ENCODE assay signal across 40 cellular contexts in genomic region chr1:22525211-22525610, GRCh38. TPM values are rescaled to one million over a fixed set of nuclear protein-coding genes. Genes with fewer than 3 reads are reported as not detected.
"Had no signal": no experiment of that assay in that cellular context is flagged by ENCODE, and none has a peak within 500 bp of the region (broad histone marks: within the 10 kb centered on the region; RNA-seq: fewer than 3 reads in every experiment).

No MANE protein-coding gene starts in this region.

- ATAC-seq: activated CD8-positive, alpha-beta T cell treated with anti-CD3 and anti-CD28 coated beads for 36 hours; activated T-cell treated with anti-CD3 and anti-CD28 coated beads, Interleukin-2, amount 50 U/mL, for 4 hours; activated T-cell treated with anti-CD3 and anti-CD28 coated beads, Interleukin-2, amount 50 U/mL, for 72 hours; activated T-helper 17 cell treated with anti-CD3 and anti-CD28 coated beads, Interleukin-2, amount 50 U/mL, for 72 hours had no signal

- H3K9me3 ChIP-seq: adrenal gland had no signal

- H3K27me3 Mint-ChIP-seq: activated B cell treated with CpG ODN at 0.5 μM for 24 hours; activated CD4-positive, alpha-beta memory T cell treated with anti-CD3 and anti-CD28 coated beads for 36 hours; activated CD4-positive, alpha-beta T cell treated with anti-CD3 and anti-CD28 coated beads, Interleukin-2, amount 10 ng/mL, durations not matched to agents 24 days and 14 days; activated CD8-positive, alpha-beta T cell treated with anti-CD3 and anti-CD28 coated beads for 36 hours; activated naive CD4-positive, alpha-beta T cell treated with anti-CD3 and anti-CD28 coated beads, Interleukin-2, amount 10 ng/mL, durations not matched to agents 7 days and 5 days; activated naive CD4-positive, alpha-beta T cell treated with anti-CD3 and anti-CD28 coated beads, Interleukin-2, amount 50 U/mL, for 24 hours; activated naive CD8-positive, alpha-beta T cell treated with anti-CD3 and anti-CD28 coated beads for 36 hours; activated T-helper 17 cell treated with anti-CD3 and anti-CD28 coated beads, Interleukin-2, amount 50 U/mL, for 72 hours; brain; central memory CD8-positive, alpha-beta T cell had no signal

- FAIRE-seq: astrocyte, TTC549 had no signal

- DNase-seq: activated B cell treated with CpG ODN at 0.5 μM for 24 hours; activated CD4-positive, alpha-beta memory T cell treated with anti-CD3 and anti-CD28 coated beads for 36 hours; activated CD4-positive, alpha-beta T cell treated with anti-CD3 and anti-CD28 coated beads for 4 hours; activated CD4-positive, alpha-beta T cell treated with anti-CD3 and anti-CD28 coated beads, Interleukin-2, amount 10 ng/mL, durations not matched to agents 24 days and 14 days; activated CD4-positive, alpha-beta T cell treated with anti-CD3 and anti-CD28 coated beads, Interleukin-2, amount 50 U/mL, for 1 hour; activated CD4-positive, alpha-beta T cell treated with anti-CD3 and anti-CD28 coated beads, Interleukin-2, amount 50 U/mL, for 4 hours; activated CD4-positive, CD25-positive, alpha-beta regulatory T cell treated with anti-CD3 and anti-CD28 coated beads, Interleukin-2, amount 50 U/mL, for 72 hours; activated CD8-positive, alpha-beta memory T cell treated with anti-CD3 and anti-CD28 coated beads, Interleukin-2, amount 50 U/mL, for 4 hours; activated CD8-positive, alpha-beta T cell treated with anti-CD3 and anti-CD28 coated beads for 36 hours; activated effector memory CD4-positive, alpha-beta T cell treated with anti-CD3 and anti-CD28 coated beads, Interleukin-2, amount 50 U/mL, for 16 hours; activated gamma-delta T cell treated with Interleukin-2 at 50 U/mL for 16 hours; activated naive CD4-positive, alpha-beta T cell; activated naive CD8-positive, alpha-beta T cell treated with anti-CD3 and anti-CD28 coated beads for 36 hours; activated T-cell treated with anti-CD3 and anti-CD28 coated beads for 4 hours; activated T-cell treated with anti-CD3 and anti-CD28 coated beads, Interleukin-2, amount 50 U/mL, for 1 hour; activated T-cell treated with anti-CD3 and anti-CD28 coated beads, Interleukin-2, amount 50 U/mL, for 4 hours; activated T-cell treated with anti-CD3 and anti-CD28 coated beads, Interleukin-2, amount 50 U/mL, for 72 hours; adrenal gland; amniotic stem cell; aorta; caudate nucleus; cerebellar nuclear complex; T-helper 1 cell; T-helper 2 cell; T-helper 9 cell had no signal

- H3K9me3 Mint-ChIP-seq: activated B cell treated with CpG ODN at 0.5 μM for 24 hours; activated CD4-positive, alpha-beta memory T cell treated with anti-CD3 and anti-CD28 coated beads for 36 hours; activated CD4-positive, alpha-beta T cell treated with anti-CD3 and anti-CD28 coated beads, Interleukin-2, amount 10 ng/mL, durations not matched to agents 24 days and 14 days; activated CD8-positive, alpha-beta T cell treated with anti-CD3 and anti-CD28 coated beads for 36 hours; activated naive CD4-positive, alpha-beta T cell treated with anti-CD3 and anti-CD28 coated beads, Interleukin-2, amount 10 ng/mL, durations not matched to agents 7 days and 5 days; activated naive CD4-positive, alpha-beta T cell treated with anti-CD3 and anti-CD28 coated beads, Interleukin-2, amount 50 U/mL, for 24 hours; activated naive CD8-positive, alpha-beta T cell treated with anti-CD3 and anti-CD28 coated beads for 36 hours; activated T-cell treated with anti-CD3 and anti-CD28 coated beads, Interleukin-2, amount 50 U/mL, for 4 hours; activated T-cell treated with anti-CD3 and anti-CD28 coated beads, Interleukin-2, amount 50 U/mL, for 72 hours; activated T-helper 1 cell treated with anti-CD3 and anti-CD28 coated beads, Interleukin-12 subunit alpha, Interleukin-12 subunit beta, Interleukin-2, Interleukin-4 antibody, amounts not matched to agents 30 ng/mL and 10 ng/mL and 1 ng/mL, durations not matched to agents 14 hours and 24 hours and 36 hours; activated T-helper 17 cell treated with anti-CD3 and anti-CD28 coated beads, Interleukin-2, amount 50 U/mL, for 72 hours; brain; central memory CD8-positive, alpha-beta T cell; T-helper 1 cell treated with Interleukin-12 subunit alpha and Interleukin-12 subunit beta and Interleukin-4 antibody, amounts not matched to agents 30 μg/mL and 1 μg/mL, for 36 hours; T-helper 2 cell treated with Interferon-gamma antibody and Interleukin-4, amounts not matched to agents 5 μg/mL and 100 μg/mL, for 36 hours had no signal

- H3K27ac ChIP-seq: adrenal gland, cardiac muscle cell, VCaP had no signal

- H3K4me3 ChIP-seq: adrenal gland, cardiac muscle cell had no signal

- H3K4me3 Mint-ChIP-seq: activated B cell treated with CpG ODN at 0.5 μM for 24 hours; activated CD4-positive, alpha-beta memory T cell treated with anti-CD3 and anti-CD28 coated beads for 36 hours; activated CD4-positive, alpha-beta T cell treated with anti-CD3 and anti-CD28 coated beads, Interleukin-2, amount 10 ng/mL, durations not matched to agents 24 days and 14 days; activated CD8-positive, alpha-beta T cell treated with anti-CD3 and anti-CD28 coated beads for 36 hours; activated naive CD4-positive, alpha-beta T cell treated with anti-CD3 and anti-CD28 coated beads, Interleukin-2, amount 10 ng/mL, durations not matched to agents 7 days and 5 days; activated naive CD4-positive, alpha-beta T cell treated with anti-CD3 and anti-CD28 coated beads, Interleukin-2, amount 50 U/mL, for 24 hours; activated naive CD8-positive, alpha-beta T cell treated with anti-CD3 and anti-CD28 coated beads for 36 hours; activated T-cell treated with anti-CD3 and anti-CD28 coated beads, Interleukin-2, amount 50 U/mL, for 4 hours; activated T-cell treated with anti-CD3 and anti-CD28 coated beads, Interleukin-2, amount 50 U/mL, for 72 hours; activated T-helper 1 cell treated with anti-CD3 and anti-CD28 coated beads, Interleukin-12 subunit alpha, Interleukin-12 subunit beta, Interleukin-2, Interleukin-4 antibody, amounts not matched to agents 30 ng/mL and 10 ng/mL and 1 ng/mL, durations not matched to agents 14 hours and 24 hours and 36 hours; activated T-helper 17 cell treated with anti-CD3 and anti-CD28 coated beads, Interleukin-2, amount 50 U/mL, for 72 hours; brain; central memory CD8-positive, alpha-beta T cell; T-helper 1 cell treated with Interleukin-12 subunit alpha and Interleukin-12 subunit beta and Interleukin-4 antibody, amounts not matched to agents 30 μg/mL and 1 μg/mL, for 36 hours; T-helper 2 cell treated with Interferon-gamma antibody and Interleukin-4, amounts not matched to agents 5 μg/mL and 100 μg/mL, for 36 hours had no signal

- H3K27ac Mint-ChIP-seq: activated B cell treated with CpG ODN at 0.5 μM for 24 hours; activated CD4-positive, alpha-beta memory T cell treated with anti-CD3 and anti-CD28 coated beads for 36 hours; activated CD4-positive, alpha-beta T cell treated with anti-CD3 and anti-CD28 coated beads, Interleukin-2, amount 10 ng/mL, durations not matched to agents 24 days and 14 days; activated CD8-positive, alpha-beta T cell treated with anti-CD3 and anti-CD28 coated beads for 36 hours; activated naive CD4-positive, alpha-beta T cell treated with anti-CD3 and anti-CD28 coated beads, Interleukin-2, amount 10 ng/mL, durations not matched to agents 7 days and 5 days; activated naive CD4-positive, alpha-beta T cell treated with anti-CD3 and anti-CD28 coated beads, Interleukin-2, amount 50 U/mL, for 24 hours; activated naive CD8-positive, alpha-beta T cell treated with anti-CD3 and anti-CD28 coated beads for 36 hours; activated T-cell treated with anti-CD3 and anti-CD28 coated beads, Interleukin-2, amount 50 U/mL, for 72 hours; activated T-helper 1 cell treated with anti-CD3 and anti-CD28 coated beads, Interleukin-12 subunit alpha, Interleukin-12 subunit beta, Interleukin-2, Interleukin-4 antibody, amounts not matched to agents 30 ng/mL and 10 ng/mL and 1 ng/mL, durations not matched to agents 14 hours and 24 hours and 36 hours; activated T-helper 17 cell treated with anti-CD3 and anti-CD28 coated beads, Interleukin-2, amount 50 U/mL, for 72 hours; brain; T-helper 1 cell treated with Interleukin-12 subunit alpha and Interleukin-12 subunit beta and Interleukin-4 antibody, amounts not matched to agents 30 μg/mL and 1 μg/mL, for 36 hours; T-helper 2 cell treated with Interferon-gamma antibody and Interleukin-4, amounts not matched to agents 5 μg/mL and 100 μg/mL, for 36 hours had no signal

- H3K4me1 Mint-ChIP-seq: activated B cell treated with CpG ODN at 0.5 μM for 24 hours; activated CD4-positive, alpha-beta T cell treated with anti-CD3 and anti-CD28 coated beads, Interleukin-2, amount 10 ng/mL, durations not matched to agents 24 days and 14 days; activated naive CD4-positive, alpha-beta T cell treated with anti-CD3 and anti-CD28 coated beads, Interleukin-2, amount 10 ng/mL, durations not matched to agents 7 days and 5 days; activated naive CD4-positive, alpha-beta T cell treated with anti-CD3 and anti-CD28 coated beads, Interleukin-2, amount 50 U/mL, for 24 hours; activated naive CD8-positive, alpha-beta T cell treated with anti-CD3 and anti-CD28 coated beads for 36 hours; activated T-helper 17 cell treated with anti-CD3 and anti-CD28 coated beads, Interleukin-2, amount 50 U/mL, for 72 hours; central memory CD8-positive, alpha-beta T cell had no signal

- H3K27me3 ChIP-seq: adrenal gland, cardiac muscle cell had no signal

RNA-seq across cellular contexts. Expression of gene EPHA8, which starts 38.1 kb away (rescaled TPM):
- total RNA-seq: activated B cell treated with CpG ODN at 0.5 μM for 24 hours; activated CD4-positive, alpha-beta memory T cell treated with anti-CD3 and anti-CD28 coated beads for 36 hours; activated CD4-positive, alpha-beta T cell treated with anti-CD3 and anti-CD28 coated beads, Interleukin-2, amount 10 ng/mL, durations not matched to agents 24 days and 14 days; activated CD8-positive, alpha-beta memory T cell treated with anti-CD3 and anti-CD28 coated beads for 36 hours; activated CD8-positive, alpha-beta T cell treated with anti-CD3 and anti-CD28 coated beads for 36 hours; activated naive CD8-positive, alpha-beta T cell treated with anti-CD3 and anti-CD28 coated beads for 36 hours; activated T-cell treated with anti-CD3 and anti-CD28 coated beads, Interleukin-2, amount 50 U/mL, for 4 hours; activated T-cell treated with anti-CD3 and anti-CD28 coated beads, Interleukin-2, amount 50 U/mL, for 72 hours; activated T-helper 1 cell treated with anti-CD3 and anti-CD28 coated beads, Interleukin-12 subunit alpha, Interleukin-12 subunit beta, Interleukin-2, Interleukin-4 antibody, amounts not matched to agents 30 ng/mL and 10 ng/mL and 1 ng/mL, durations not matched to agents 14 hours and 24 hours and 36 hours; activated T-helper 17 cell treated with anti-CD3 and anti-CD28 coated beads, Interleukin-2, amount 50 U/mL, for 72 hours; aorta; bronchial epithelial cell; chondrocyte had no signal
- polyA plus RNA-seq: aorta had no signal
